ENCODE assay signal across 8 cellular contexts in the genomic region with DNA sequence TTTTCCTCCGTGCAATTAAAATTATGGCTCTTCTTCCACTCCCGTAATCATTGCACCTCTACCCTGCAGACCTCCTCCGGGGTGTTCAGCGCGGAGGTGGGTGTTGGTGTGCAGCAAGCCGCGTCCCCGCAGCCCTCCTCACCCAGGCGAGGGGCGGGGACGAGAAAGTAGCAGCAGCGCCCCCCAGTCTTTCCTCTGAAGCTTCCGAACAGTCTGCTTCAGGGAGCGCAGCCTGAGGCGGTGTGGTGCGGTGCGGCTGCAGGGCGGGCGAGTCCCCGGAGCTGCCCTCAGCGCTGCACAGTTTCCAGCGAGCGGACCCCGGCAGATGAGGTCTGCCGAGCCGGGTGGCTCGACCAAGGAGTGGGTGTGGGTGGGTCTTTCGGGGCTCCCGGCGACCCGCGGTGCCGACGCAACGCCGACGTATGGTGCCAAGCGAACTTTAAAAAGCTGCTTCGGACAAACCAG. TPM values are rescaled to one million over a fixed set of nuclear protein-coding genes. Genes with fewer than 3 reads are reported as not detected.
DNase-seq lines count a peak whose midpoint lies in the region; ATAC-seq and TF ChIP-seq lines count a peak whose summit lies in the region.

A gene with protein sequence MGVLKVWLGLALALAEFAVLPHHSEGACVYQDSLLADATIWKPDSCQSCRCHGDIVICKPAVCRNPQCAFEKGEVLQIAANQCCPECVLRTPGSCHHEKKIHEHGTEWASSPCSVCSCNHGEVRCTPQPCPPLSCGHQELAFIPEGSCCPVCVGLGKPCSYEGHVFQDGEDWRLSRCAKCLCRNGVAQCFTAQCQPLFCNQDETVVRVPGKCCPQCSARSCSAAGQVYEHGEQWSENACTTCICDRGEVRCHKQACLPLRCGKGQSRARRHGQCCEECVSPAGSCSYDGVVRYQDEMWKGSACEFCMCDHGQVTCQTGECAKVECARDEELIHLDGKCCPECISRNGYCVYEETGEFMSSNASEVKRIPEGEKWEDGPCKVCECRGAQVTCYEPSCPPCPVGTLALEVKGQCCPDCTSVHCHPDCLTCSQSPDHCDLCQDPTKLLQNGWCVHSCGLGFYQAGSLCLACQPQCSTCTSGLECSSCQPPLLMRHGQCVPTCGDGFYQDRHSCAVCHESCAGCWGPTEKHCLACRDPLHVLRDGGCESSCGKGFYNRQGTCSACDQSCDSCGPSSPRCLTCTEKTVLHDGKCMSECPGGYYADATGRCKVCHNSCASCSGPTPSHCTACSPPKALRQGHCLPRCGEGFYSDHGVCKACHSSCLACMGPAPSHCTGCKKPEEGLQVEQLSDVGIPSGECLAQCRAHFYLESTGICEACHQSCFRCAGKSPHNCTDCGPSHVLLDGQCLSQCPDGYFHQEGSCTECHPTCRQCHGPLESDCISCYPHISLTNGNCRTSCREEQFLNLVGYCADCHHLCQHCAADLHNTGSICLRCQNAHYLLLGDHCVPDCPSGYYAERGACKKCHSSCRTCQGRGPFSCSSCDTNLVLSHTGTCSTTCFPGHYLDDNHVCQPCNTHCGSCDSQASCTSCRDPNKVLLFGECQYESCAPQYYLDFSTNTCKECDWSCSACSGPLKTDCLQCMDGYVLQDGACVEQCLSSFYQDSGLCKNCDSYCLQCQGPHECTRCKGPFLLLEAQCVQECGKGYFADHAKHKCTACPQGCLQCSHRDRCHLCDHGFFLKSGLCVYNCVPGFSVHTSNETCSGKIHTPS (N-terminal part only) (plus strand): TSS at position 189 of the 465 bp plus-strand sequence. CDS start 687 bp downstream, outside the sequence.

- no peaks in the 10 kb centered on the region for H3K9me3 Mint-ChIP-seq in HFFc6
- H3K9me3 Mint-ChIP-seq in activated naive CD8-positive, alpha-beta T cell treated with anti-CD3 and anti-CD28 coated beads, Interleukin-2, amount 10 ng/mL, durations not matched to agents 7 days and 5 days = no peaks in the 10 kb centered on the region

- H3K27me3 ChIP-seq in right cardiac atrium (ENCODE audit: control insufficient read depth, insufficient read depth) (no peaks in the 10 kb centered on the region), prostate gland (replicated peaks; ENCODE audit: insufficient read depth) (no peaks in the 10 kb centered on the region)

- intact Hi-C loops in right cardiac atrium (cut with DNase I) = loop anchor here in 1 of 4 donors (10.0 kb wide), 2 partner anchors 98 to 458 kb away; no protein-coding TSS in a partner anchor
- intact Hi-C loops in prostate gland (cut with DNase I) = loop anchor here (5.0 kb wide), 1 partner anchor 235 kb away; no protein-coding TSS in a partner anchor

- H3K4me1 Mint-ChIP-seq in HFFc6 (ENCODE audit: low read depth) = peaks cover 28% of the 10 kb centered on the region
- H3K4me1 Mint-ChIP-seq in activated naive CD8-positive, alpha-beta T cell treated with anti-CD3 and anti-CD28 coated beads, Interleukin-2, amount 10 ng/mL, durations not matched to agents 7 days and 5 days = peaks cover 22% of the 10 kb centered on the region

- TF ChIP-seq CTCF in HFFc6 (IDR thresholded peaks at IDR 0.05) (peak; percentile 36; the same call in 1 of the 2 replicates), prostate gland (IDR thresholded peaks at IDR 0.05) (no peak)

- H3K27ac Mint-ChIP-seq in HFFc6 = peak within 1 kb of the TSS; percentile 59; the same call in 1 of the 2 replicates
- H3K27ac Mint-ChIP-seq in activated naive CD8-positive, alpha-beta T cell treated with anti-CD3 and anti-CD28 coated beads, Interleukin-2, amount 10 ng/mL, durations not matched to agents 7 days and 5 days = no peak within 1 kb of the TSS

- H3K36me3 Mint-ChIP-seq in HFFc6 (ENCODE audit: low read depth) = no peaks in the 10 kb centered on the region
- H3K36me3 Mint-ChIP-seq in activated naive CD8-positive, alpha-beta T cell treated with anti-CD3 and anti-CD28 coated beads, Interleukin-2, amount 10 ng/mL, durations not matched to agents 7 days and 5 days = no peaks in the 10 kb centered on the region

- POLR2A ChIA-PET in activated naive CD8-positive, alpha-beta T cell treated with anti-CD3 and anti-CD28 coated beads, Interleukin-2, amount 10 ng/mL, durations not matched to agents 7 days and 5 days (lab: Charles Lee) = interaction anchor here (1.4 kb wide), 1 partner anchor 195 kb away, joined by 3 read pairs; a partner anchor contains a TSS

- H3K27ac ChIP-seq in right cardiac atrium (ENCODE audit: low read length) (peak within 1 kb of the TSS; percentile 56), prostate gland (peak within 1 kb of the TSS; percentile 84 to 91)

- under 1% methylated on average over 39 of the region's 39 CpGs for WGBS in right cardiac atrium
- 1% methylated on average over 19 of the region's 39 CpGs for WGBS in prostate gland

- H3K27me3 Mint-ChIP-seq in HFFc6 (ENCODE audit: insufficient read depth) = peaks cover 3% of the 10 kb centered on the region
- peaks cover 56% of the 10 kb centered on the region for H3K27me3 Mint-ChIP-seq in activated naive CD8-positive, alpha-beta T cell treated with anti-CD3 and anti-CD28 coated beads, Interleukin-2, amount 10 ng/mL, durations not matched to agents 7 days and 5 days

- H3K9me3 ChIP-seq in right cardiac atrium (ENCODE audit: control insufficient read depth, low read length) (no peaks in the 10 kb centered on the region), prostate gland (no peaks in the 10 kb centered on the region)

- H3K4me1 ChIP-seq in right cardiac atrium (ENCODE audit: control insufficient read depth, insufficient read depth, low read length) (no peaks in the 10 kb centered on the region), prostate gland (replicated peaks) (no peaks in the 10 kb centered on the region)

- ATAC-seq in activated naive CD8-positive, alpha-beta T cell treated with anti-CD3 and anti-CD28 coated beads, Interleukin-2, amount 10 ng/mL, durations not matched to agents 7 days and 5 days (ENCODE audit: low read depth) = peak; percentile 53
- ATAC-seq in right cardiac atrium = peak; percentile 58 to 61

- DNase-seq in DMS153 (lab: John Stamatoyannopoulos, UW) (peak; percentile 35), DMS153 treated with DMSO at 0.1 percent for 48 hours (lab: John Stamatoyannopoulos, UW; ENCODE audit: unreplicated experiment) (no peak), HFFc6 (peak; percentile 22), NCI-H2171 treated with DMSO at 0.1 percent for 48 hours (lab: John Stamatoyannopoulos, UW) (peak; percentile 75), right cardiac atrium (peak; percentile 29 to 65 (median 58)), prostate gland (ENCODE audit: low spot score) (peak; percentile 43), SW 1271 (lab: John Stamatoyannopoulos, UW) (no peak)
- DNase-seq in activated naive CD8-positive, alpha-beta T cell treated with anti-CD3 and anti-CD28 coated beads, Interleukin-2, amount 10 ng/mL, durations not matched to agents 7 days and 5 days = peak; percentile 58

- H3K4me3 Mint-ChIP-seq in HFFc6 = peak within 1 kb of the TSS; percentile 93
- peak within 1 kb of the TSS; percentile 86 for H3K4me3 Mint-ChIP-seq in activated naive CD8-positive, alpha-beta T cell treated with anti-CD3 and anti-CD28 coated beads, Interleukin-2, amount 10 ng/mL, durations not matched to agents 7 days and 5 days

- TF ChIP-seq POLR2A in prostate gland (IDR thresholded peaks at IDR 0.05) = no peak

- no peaks in the 10 kb centered on the region for H3K36me3 ChIP-seq in prostate gland

- peak within 1 kb of the TSS; percentile 73 for H3K4me3 ChIP-seq in right cardiac atrium (ENCODE audit: low read length)
- peak within 1 kb of the TSS; percentile 37 to 61 for H3K4me3 ChIP-seq in prostate gland

RNA-seq across cellular contexts. Expression of the gene that starts here (rescaled TPM):
- 10 to 100 TPM in 1 of 6 experiments, 1 to 10 TPM in 5; 1.7 to 11.0 (median 2.3) TPM for total RNA-seq in HFFc6 (2021; fragmentation: NEBNext Ultra II Directional; extraction: Animal tissue kit (Norgen Biotek cat#: 25700))
- under 1 TPM; 0.23 to 0.53 TPM for total RNA-seq in activated naive CD8-positive, alpha-beta T cell treated with anti-CD3 and anti-CD28 coated beads, Interleukin-2, amount 10 ng/mL, durations not matched to agents 7 days and 5 days
- 1 to 10 TPM; 3.8 to 7.9 (median 5.6) TPM for total RNA-seq in right cardiac atrium
- polyA plus RNA-seq in right cardiac atrium = 1.1 TPM
- total RNA-seq in prostate gland = 10 to 100 TPM in 1 of 2 donors, 1 to 10 TPM in 1; 6.4 to 11.0 TPM

Comparison
In these comparisons a context has a peak if more than half of its experiments do, and no peak if none do; other contexts are left out.
1. DNase-seq: peak in DMS153 (single experiment), HFFc6 (single experiment), NCI-H2171 treated with DMSO at 0.1 percent for 48 hours (single experiment), right cardiac atrium (3 of 3) and prostate gland (single experiment); none in DMS153 treated with DMSO at 0.1 percent for 48 hours (single experiment) and SW 1271 (0 of 2).
2. Peak in DNase-seq and ATAC-seq in activated naive CD8-positive, alpha-beta T cell treated with anti-CD3 and anti-CD28 coated beads, Interleukin-2, amount 10 ng/mL, durations not matched to agents 7 days and 5 days; RNA of the gene not detected or under 1 TPM.